In the genomic region with DNA sequence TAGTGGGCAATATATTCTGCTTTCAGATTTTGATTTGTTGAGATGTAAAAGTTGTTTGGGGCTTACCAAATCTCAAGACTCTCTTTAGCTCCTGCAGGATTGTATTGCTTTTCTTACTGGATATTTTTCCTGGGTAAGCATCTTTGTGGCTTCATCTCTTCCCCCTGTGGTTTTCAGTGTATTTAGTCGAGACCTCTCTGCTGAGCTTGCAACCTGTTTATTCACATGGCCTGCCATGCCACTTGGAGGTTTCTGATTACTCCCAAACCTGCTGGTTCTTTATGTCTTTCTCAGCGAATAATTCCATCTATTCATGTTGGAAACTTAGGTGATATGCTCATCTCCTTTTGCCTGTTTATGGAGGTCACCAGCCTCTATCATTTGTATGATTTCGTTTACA, we compare ENCODE assay signal across 26 cellular contexts. TPM values are rescaled to one million over a fixed set of nuclear protein-coding genes. Genes with fewer than 3 reads are reported as not detected.
DNase-seq lines count a peak whose midpoint lies in the region; ATAC-seq and TF ChIP-seq lines count a peak whose summit lies in the region.
"Had no signal": no experiment of that assay in that cellular context is flagged by ENCODE, and none has a peak within 500 bp of the region (broad histone marks: within the 10 kb centered on the region; RNA-seq: fewer than 3 reads in every experiment).

No MANE protein-coding gene starts in this region.

- no peak overlapping the region for H3K56ac ChIP-seq in mesendoderm (ENCODE audit: low read length)

- no peak overlapping the region for H2BK15ac ChIP-seq in mesendoderm (replicated peaks; ENCODE audit: low read depth)

- no peak for TF ChIP-seq CTCF in natural killer cell (IDR thresholded peaks at IDR 0.05)
- no peak for TF ChIP-seq CTCF in nephron (IDR thresholded peaks at IDR 0.05; ENCODE audit: unreplicated experiment in 3 of 3)

- H3K27ac ChIP-seq in ectodermal cell (ENCODE audit: insufficient read depth, low read depth, low read length, poor library complexity, severe bottlenecking), result peak overlapping the region; percentile 5
- H3K27ac ChIP-seq in mesendoderm (ENCODE audit: low read depth, low read length), result no peak overlapping the region
- H3K27ac ChIP-seq: 22Rv1, HL-60, right lobe of liver, tibial nerve had no signal

- no peaks in the 10 kb centered on the region for H3K9me3 ChIP-seq in ectodermal cell (ENCODE audit: control insufficient read depth, low read length)
- H3K9me3 ChIP-seq: right lobe of liver, tibial nerve had no signal

- H4K5ac ChIP-seq in mesendoderm (ENCODE audit: low read length), result no peak overlapping the region

- DNase-seq in natural killer cell, result no peak
- DNase-seq in natural killer cell treated with Interleukin-12 subunit alpha and Interleukin-12 subunit beta and Interleukin-15 and Interleukin-18, amount 100 ng/mL, for 72 hours (ENCODE audit: low spot score), result no peak
- DNase-seq in activated CD4-positive, alpha-beta T cell treated with anti-CD3 and anti-CD28 coated beads for 48 hours, result no peak
- DNase-seq in activated T-helper 2 cell treated with anti-CD3 and anti-CD28 coated beads, Interferon-gamma antibody, Interleukin-2, Interleukin-4, amounts not matched to agents 10 μg/mL and 5 μg/mL and 100 μg/mL, durations not matched to agents 14 hours and 24 hours and 36 hours (ENCODE audit: low spot score), result no peak
- no peak for DNase-seq in NK-92 (lab: John Stamatoyannopoulos, UW; ENCODE audit: unreplicated experiment)
- DNase-seq in mesendoderm, result no peak
- DNase-seq: activated CD4-positive, alpha-beta T cell treated with anti-CD3 and anti-CD28 coated beads for 4 hours; activated CD8-positive, alpha-beta memory T cell treated with anti-CD3 and anti-CD28 coated beads for 24 hours; activated T-cell treated with anti-CD3 and anti-CD28 coated beads for 4 hours; COR-L47; DMS53; effector CD8-positive, alpha-beta T cell; H9; KG1; kidney glomerular epithelial cell; MV-4-11; NCI-H146; NCI-H446 treated with DMSO at 0.1 percent for 48 hours; NCI-H82; right lobe of liver had no signal

- H3K9ac ChIP-seq in mesendoderm (ENCODE audit: low read length), result no peak overlapping the region

- ATAC-seq in natural killer cell, result no peak
- ATAC-seq in natural killer cell treated with Interleukin-12 subunit alpha and Interleukin-12 subunit beta and Interleukin-15 and Interleukin-18, amount 100 ng/mL, for 72 hours, result no peak
- ATAC-seq: activated naive CD4-positive, alpha-beta T cell treated with anti-CD3 and anti-CD28 coated beads, Interleukin-2, amount 50 U/mL, for 72 hours; right lobe of liver had no signal

- intact Hi-C loops in natural killer cell (cut with micrococcal nuclease), result no loop called here
- intact Hi-C loops in activated T-helper 2 cell treated with anti-CD3 and anti-CD28 coated beads, Interferon-gamma antibody, Interleukin-2, Interleukin-4, amounts not matched to agents 10 μg/mL and 5 μg/mL and 100 μg/mL, durations not matched to agents 14 hours and 24 hours and 36 hours (cut with micrococcal nuclease), result no loop called here

- H3K9me3 Mint-ChIP-seq in natural killer cell (no peaks in the 10 kb centered on the region), nephron (no peaks in the 10 kb centered on the region)
- H3K9me3 Mint-ChIP-seq in natural killer cell treated with Interleukin-12 subunit alpha and Interleukin-12 subunit beta and Interleukin-15 and Interleukin-18, amount 100 ng/mL, for 72 hours, result no peaks in the 10 kb centered on the region
- no peaks in the 10 kb centered on the region for H3K9me3 Mint-ChIP-seq in activated T-helper 2 cell treated with anti-CD3 and anti-CD28 coated beads, Interferon-gamma antibody, Interleukin-2, Interleukin-4, amounts not matched to agents 10 μg/mL and 5 μg/mL and 100 μg/mL, durations not matched to agents 14 hours and 24 hours and 36 hours
- H3K9me3 Mint-ChIP-seq: activated naive CD4-positive, alpha-beta T cell treated with anti-CD3 and anti-CD28 coated beads, Interleukin-2, amount 50 U/mL, for 72 hours; H9 had no signal

- no peaks in the 10 kb centered on the region for H3K27me3 ChIP-seq in ectodermal cell (ENCODE audit: control insufficient read depth, insufficient read depth, low read length, poor library complexity, severe bottlenecking)
- no peaks in the 10 kb centered on the region for H3K27me3 ChIP-seq in mesendoderm (ENCODE audit: insufficient read depth, low read length, poor library complexity)
- H3K27me3 ChIP-seq: right lobe of liver, tibial nerve had no signal

- H3K4me1 ChIP-seq in ectodermal cell (ENCODE audit: control insufficient read depth, insufficient read depth, low read length) (peaks cover 21% of the 10 kb centered on the region), mesendoderm (ENCODE audit: control insufficient read depth, low read depth, low read length) (no peaks in the 10 kb centered on the region)
- H3K4me1 ChIP-seq: right lobe of liver had no signal

- no peak overlapping the region for H2BK5ac ChIP-seq in mesendoderm (ENCODE audit: low read length)

- H3K36me3 ChIP-seq in ectodermal cell (ENCODE audit: control insufficient read depth, insufficient read depth, low read length), result peaks cover 54% of the 10 kb centered on the region
- H3K36me3 ChIP-seq in mesendoderm (ENCODE audit: control insufficient read depth, insufficient read depth, low read length), result peaks cover 4% of the 10 kb centered on the region

- no peaks in the 10 kb centered on the region for H3K79me1 ChIP-seq in mesendoderm (ENCODE audit: low read length)

- H3K79me2 ChIP-seq in mesendoderm (ENCODE audit: control insufficient read depth, insufficient read depth, low read length), result no peaks in the 10 kb centered on the region

- H3K23ac ChIP-seq in mesendoderm (ENCODE audit: low read length), result no peak overlapping the region

- H3K4ac ChIP-seq in mesendoderm (ENCODE audit: low read depth, low read length), result no peak overlapping the region

- H3K27me3 Mint-ChIP-seq in natural killer cell (ENCODE audit: low read depth in 2 of 2) (no peaks in the 10 kb centered on the region), nephron (ENCODE audit: low read depth) (no peaks in the 10 kb centered on the region)
- no peaks in the 10 kb centered on the region for H3K27me3 Mint-ChIP-seq in natural killer cell treated with Interleukin-12 subunit alpha and Interleukin-12 subunit beta and Interleukin-15 and Interleukin-18, amount 100 ng/mL, for 72 hours
- no peaks in the 10 kb centered on the region for H3K27me3 Mint-ChIP-seq in activated T-helper 2 cell treated with anti-CD3 and anti-CD28 coated beads, Interferon-gamma antibody, Interleukin-2, Interleukin-4, amounts not matched to agents 10 μg/mL and 5 μg/mL and 100 μg/mL, durations not matched to agents 14 hours and 24 hours and 36 hours (ENCODE audit: low read depth)

- no peak overlapping the region for H4K8ac ChIP-seq in mesendoderm (ENCODE audit: low read depth, low read length)

- no peak overlapping the region for H2BK120ac ChIP-seq in mesendoderm (ENCODE audit: low read depth, low read length)

- 81 to 85% methylated on average over 3 of the region's 3 CpGs for WGBS in ectodermal cell, 2 experiments
- WGBS in mesendoderm (ENCODE audit: extremely low coverage, insufficient coverage, low lambda C conversion rate), result no CpG with 5 or more reads among the region's 3 CpGs

- no peak overlapping the region for H2AK5ac ChIP-seq in mesendoderm (ENCODE audit: low read length)

- no peak overlapping the region for H3K4me2 ChIP-seq in mesendoderm (ENCODE audit: low read length)

- peak overlapping the region in 1 of 2 donors; percentile 5 for H3K27ac Mint-ChIP-seq in natural killer cell
- H3K27ac Mint-ChIP-seq in natural killer cell treated with Interleukin-12 subunit alpha and Interleukin-12 subunit beta and Interleukin-15 and Interleukin-18, amount 100 ng/mL, for 72 hours, result peak overlapping the region in 1 of 2 donors; percentile 8
- peak overlapping the region; percentile 13 to 80 (median 32) for H3K27ac Mint-ChIP-seq in nephron
- H3K27ac Mint-ChIP-seq in activated T-helper 2 cell treated with anti-CD3 and anti-CD28 coated beads, Interferon-gamma antibody, Interleukin-2, Interleukin-4, amounts not matched to agents 10 μg/mL and 5 μg/mL and 100 μg/mL, durations not matched to agents 14 hours and 24 hours and 36 hours, result no peak overlapping the region
- H3K27ac Mint-ChIP-seq: activated naive CD4-positive, alpha-beta T cell treated with anti-CD3 and anti-CD28 coated beads, Interleukin-2, amount 50 U/mL, for 72 hours; H9 had no signal

- H3K36me3 Mint-ChIP-seq in natural killer cell, result peaks cover 32% of the 10 kb centered on the region
- peaks cover 30% of the 10 kb centered on the region for H3K36me3 Mint-ChIP-seq in natural killer cell treated with Interleukin-12 subunit alpha and Interleukin-12 subunit beta and Interleukin-15 and Interleukin-18, amount 100 ng/mL, for 72 hours
- H3K36me3 Mint-ChIP-seq in nephron (ENCODE audit: low read depth), result peaks cover 83% of the 10 kb centered on the region
- peaks cover 75% of the 10 kb centered on the region for H3K36me3 Mint-ChIP-seq in activated T-helper 2 cell treated with anti-CD3 and anti-CD28 coated beads, Interferon-gamma antibody, Interleukin-2, Interleukin-4, amounts not matched to agents 10 μg/mL and 5 μg/mL and 100 μg/mL, durations not matched to agents 14 hours and 24 hours and 36 hours (ENCODE audit: low read depth)

- no peak overlapping the region for H3K18ac ChIP-seq in mesendoderm (ENCODE audit: low read length)

- H3K4me1 Mint-ChIP-seq in natural killer cell (peaks cover 29 to 36% of the 10 kb centered on the region in 2 donors), nephron (peaks cover 78% of the 10 kb centered on the region)
- H3K4me1 Mint-ChIP-seq in natural killer cell treated with Interleukin-12 subunit alpha and Interleukin-12 subunit beta and Interleukin-15 and Interleukin-18, amount 100 ng/mL, for 72 hours (ENCODE audit: low read depth in 2 of 2), result peaks cover 20 to 25% of the 10 kb centered on the region in 2 donors
- H3K4me1 Mint-ChIP-seq in activated T-helper 2 cell treated with anti-CD3 and anti-CD28 coated beads, Interferon-gamma antibody, Interleukin-2, Interleukin-4, amounts not matched to agents 10 μg/mL and 5 μg/mL and 100 μg/mL, durations not matched to agents 14 hours and 24 hours and 36 hours (ENCODE audit: low read depth), result peaks cover 10% of the 10 kb centered on the region

- H3K4me3 ChIP-seq in ectodermal cell (ENCODE audit: insufficient read depth, low read depth, low read length) (no peak overlapping the region), mesendoderm (ENCODE audit: low read length) (no peak overlapping the region)
- H3K4me3 ChIP-seq: right lobe of liver, tibial nerve had no signal

- peak overlapping the region; percentile 45 for H3K4me3 Mint-ChIP-seq in natural killer cell
- no peak overlapping the region for H3K4me3 Mint-ChIP-seq in natural killer cell treated with Interleukin-12 subunit alpha and Interleukin-12 subunit beta and Interleukin-15 and Interleukin-18, amount 100 ng/mL, for 72 hours
- H3K4me3 Mint-ChIP-seq in nephron, result peak overlapping the region in 1 of 3 experiments; percentile 13
- no peak overlapping the region for H3K4me3 Mint-ChIP-seq in activated T-helper 2 cell treated with anti-CD3 and anti-CD28 coated beads, Interferon-gamma antibody, Interleukin-2, Interleukin-4, amounts not matched to agents 10 μg/mL and 5 μg/mL and 100 μg/mL, durations not matched to agents 14 hours and 24 hours and 36 hours (ENCODE audit: low read depth)
- H3K4me3 Mint-ChIP-seq: H9 had no signal

RNA-seq across cellular contexts. Expression of a gene that starts 10.9 kb away (rescaled TPM):
- total RNA-seq in natural killer cell, result 10 to 100 TPM; 35.5 to 91.5 (median 40.6) TPM
- 10 to 100 TPM; 10.3 to 29.0 TPM for total RNA-seq in natural killer cell treated with Interleukin-12 subunit alpha and Interleukin-12 subunit beta and Interleukin-15 and Interleukin-18, amount 100 ng/mL, for 72 hours
- 134 TPM for polyA plus RNA-seq in ectodermal cell (2013, experiment 1 of 4)
- 215 TPM for polyA plus RNA-seq in ectodermal cell (2013, experiment 2 of 4)
- polyA plus RNA-seq in ectodermal cell (2013, experiment 3 of 4), result 152 TPM
- polyA plus RNA-seq in ectodermal cell (2013, experiment 4 of 4), result 175 TPM
- 34.3 and 35.2 TPM in 2 replicates for total RNA-seq in activated T-helper 2 cell treated with anti-CD3 and anti-CD28 coated beads, Interferon-gamma antibody, Interleukin-2, Interleukin-4, amounts not matched to agents 10 μg/mL and 5 μg/mL and 100 μg/mL, durations not matched to agents 14 hours and 24 hours and 36 hours
- 4.4 TPM for polyA plus RNA-seq in mesendoderm (2013, experiment 1 of 2)
- 3.6 TPM for polyA plus RNA-seq in mesendoderm (2013, experiment 2 of 2)
